9 cellular contexts compared by ENCODE assay signal in the genomic region with DNA sequence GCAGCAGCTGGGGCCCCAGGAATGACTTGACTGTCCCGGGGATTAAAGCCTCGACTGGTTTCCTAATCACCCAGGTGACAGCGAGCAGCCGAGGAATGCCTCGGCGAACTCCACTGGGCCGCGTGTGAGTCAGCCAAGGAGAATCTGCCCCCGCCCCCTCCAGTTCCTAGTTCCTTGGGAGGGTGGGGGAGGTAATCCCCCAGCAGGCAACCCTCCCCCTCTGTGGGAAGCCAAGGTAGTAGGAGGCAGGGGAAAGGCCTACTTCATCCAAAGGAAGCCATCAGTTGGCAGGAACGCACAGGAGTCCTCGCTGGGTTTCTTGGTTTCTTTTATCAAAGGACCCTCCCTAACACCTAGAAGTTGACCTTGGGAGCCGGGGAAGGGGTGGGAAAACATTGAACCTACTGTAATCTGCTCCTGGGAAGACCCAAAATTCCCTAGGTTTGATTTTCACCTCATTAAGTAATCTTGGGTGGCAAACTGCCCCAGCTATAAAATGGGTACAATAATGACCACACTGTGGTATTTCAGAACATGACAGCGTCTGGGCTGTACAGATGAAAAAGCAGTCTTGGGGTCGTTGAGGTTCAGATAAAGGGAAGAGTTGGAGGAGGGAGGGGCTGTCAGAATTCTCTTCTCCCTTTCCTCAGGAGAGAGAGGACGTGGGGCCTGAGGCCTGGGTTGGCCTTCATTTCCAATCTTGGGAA. TPM values are rescaled to one million over a fixed set of nuclear protein-coding genes. Genes with fewer than 3 reads are reported as not detected.
A peak's percentile ranks its signal among the peaks of the same experiment; 100 is the strongest.
DNase-seq lines count a peak whose midpoint lies in the region; ATAC-seq and TF ChIP-seq lines count a peak whose summit lies in the region.
"Had no signal": no experiment of that assay in that cellular context is flagged by ENCODE, and none has a peak within 500 bp of the region (broad histone marks: within the 10 kb centered on the region; RNA-seq: fewer than 3 reads in every experiment).

No MANE protein-coding gene starts in this region.

- H3K27ac ChIP-seq in foreskin keratinocyte = peak overlapping the region; percentile 69

- H3K4me1 Mint-ChIP-seq in glutamatergic neuron (ENCODE audit: low read depth, unreplicated experiment) = peaks cover 3% of the 10 kb centered on the region

- H3K27me3 Mint-ChIP-seq in glutamatergic neuron (ENCODE audit: unreplicated experiment) = peaks cover 2% of the 10 kb centered on the region

- TF ChIP-seq CTCF in foreskin keratinocyte (conservative IDR thresholded peaks at IDR 0.05) = no peak
- no peak for TF ChIP-seq CTCF in retinal pigment epithelial cell (conservative IDR thresholded peaks at IDR 0.05; ENCODE audit: low read depth, low read length)
- no peak for TF ChIP-seq CTCF in glutamatergic neuron (IDR thresholded peaks at IDR 0.05; ENCODE audit: partially characterized antibody, unreplicated experiment)

- H3K27me3 ChIP-seq in foreskin keratinocyte = no peaks in the 10 kb centered on the region

- no peak overlapping the region for H3K4me3 ChIP-seq in retinal pigment epithelial cell (ENCODE audit: low read length)

- H3K4me1 ChIP-seq in foreskin keratinocyte = peaks cover 19% of the 10 kb centered on the region

- H3K36me3 Mint-ChIP-seq in glutamatergic neuron (ENCODE audit: unreplicated experiment) = no peaks in the 10 kb centered on the region

- peaks cover 4% of the 10 kb centered on the region for H3K9me3 Mint-ChIP-seq in glutamatergic neuron (ENCODE audit: unreplicated experiment)

- peak; percentile 49 for ATAC-seq in foreskin keratinocyte
- no peak for ATAC-seq in GM18520 (IDR thresholded peaks at IDR 0.05; ENCODE audit: unreplicated experiment)

- DNase-seq in H4 (ENCODE audit: low spot score) = peak; percentile 85
- DNase-seq in T1000 (lab: John Stamatoyannopoulos, UW) = peak; percentile 80
- DNase-seq in foreskin keratinocyte = peak; percentile 86 to 93
- peak; percentile 95 for DNase-seq in retinal pigment epithelial cell (ENCODE audit: low read depth)
- no peak for DNase-seq in NCI-H748 treated with DMSO at 0.1 percent for 48 hours (lab: John Stamatoyannopoulos, UW)
- DNase-seq in glutamatergic neuron = no peak
- DNase-seq in superior temporal gyrus (ENCODE audit: extremely low spot score) = no peak
- DNase-seq: central memory CD4-positive, alpha-beta T cell had no signal

- H3K4me3 Mint-ChIP-seq in glutamatergic neuron (ENCODE audit: unreplicated experiment) = no peak overlapping the region

- H3K27ac Mint-ChIP-seq in glutamatergic neuron (ENCODE audit: unreplicated experiment) = no peak overlapping the region

RNA-seq across cellular contexts. Expression of gene TENT5B, which starts 1.4 kb away (rescaled TPM):
- total RNA-seq in H4 (2014; rRNA removed; shearing (Covaris generic)) = 1.0 and 2.0 TPM in 2 replicates
- 55.8 and 59.5 TPM in 2 replicates for total RNA-seq in foreskin keratinocyte
- 46.7 and 50.3 TPM in 2 replicates for polyA plus RNA-seq in foreskin keratinocyte
- 1.5 TPM for total RNA-seq in glutamatergic neuron (ENCODE audit: unreplicated experiment)

RNA-seq across cellular contexts. Expression of gene TRNP1, which starts 17.7 kb away (rescaled TPM):
- total RNA-seq in H4 (2014; rRNA removed; shearing (Covaris generic)) = 3.1 and 3.3 TPM in 2 replicates
- total RNA-seq in foreskin keratinocyte = 72.3 and 79.0 TPM in 2 replicates
- polyA plus RNA-seq in foreskin keratinocyte = 88.9 and 102 TPM in 2 replicates
- total RNA-seq in glutamatergic neuron (ENCODE audit: unreplicated experiment) = 13.9 TPM

RNA-seq across cellular contexts. Expression of gene KDF1, which starts 50.9 kb away (rescaled TPM):
- total RNA-seq in H4 (2014; rRNA removed; shearing (Covaris generic)) = not detected in 2 replicates
- total RNA-seq in foreskin keratinocyte (27.8 and 32.8 TPM in 2 replicates), glutamatergic neuron (ENCODE audit: unreplicated experiment) (1.2 TPM)
- 29.9 and 33.8 TPM in 2 replicates for polyA plus RNA-seq in foreskin keratinocyte

Comparison
In these comparisons a context has a peak if more than half of its experiments do, and no peak if none do; other contexts are left out.
1. DNase-seq: peak in H4 (single experiment), T1000 (single experiment), foreskin keratinocyte (2 of 2) and retinal pigment epithelial cell (single experiment); none in NCI-H748 treated with DMSO at 0.1 percent for 48 hours (single experiment), glutamatergic neuron (single experiment) and superior temporal gyrus (single experiment).
2. RNA of gene TENT5B, which starts 1.4 kb away (total RNA-seq): 55.8 to 59.5 TPM in foreskin keratinocyte; 1.5 TPM in glutamatergic neuron (single experiment) and 1.0 to 2.0 TPM in H4; every median in the first group is over 10 times any median in the second.
3. RNA of gene KDF1, which starts 50.9 kb away (total RNA-seq): 27.8 to 32.8 TPM in foreskin keratinocyte; 1.2 TPM in glutamatergic neuron (single experiment) and not detected in H4; every median in the first group is over 10 times any median in the second.